Comparison of ENCODE assay signal across 8 cellular contexts in genomic region chr11:125902927-125903752, GRCh38. TPM values are rescaled to one million over a fixed set of nuclear protein-coding genes. Genes with fewer than 3 reads are reported as not detected.
DNase-seq lines count a peak whose midpoint lies in the region; ATAC-seq lines count a peak whose summit lies in the region.

PUS3 (minus strand) TSS chr11:125903206; CDS start chr11:125896284, 6,922 bp downstream.

- H3K27ac ChIP-seq in HUES48 (ENCODE audit: low read depth, low read length): peak within 1 kb of the TSS; percentile 13

- peak within 1 kb of the TSS; percentile 100 for H3K4me3 ChIP-seq in HUES48 (ENCODE audit: low read depth, low read length)
- H3K4me3 ChIP-seq in NT2/D1 (ENCODE audit: insufficient read length, low read depth): peak within 1 kb of the TSS; percentile 80

- peaks cover 21% of the 10 kb centered on the region for H3K27me3 ChIP-seq in HUES48 (ENCODE audit: control insufficient read depth, insufficient read depth, low read length)
- peaks cover 12% of the 10 kb centered on the region for H3K27me3 ChIP-seq in NT2/D1 (ENCODE audit: insufficient read depth, insufficient read length)

- in situ Hi-C loops in Caki2 (cut with HindIII; ENCODE audit: low pct_unique_long_range_greater_than_20kb, low sequenced_read_pairs): no loop called here
- in situ Hi-C loops in endometrial microvascular endothelial cells (cut with HindIII; ENCODE audit: inconsistent ontology term, low pct_unique_long_range_greater_than_20kb, low sequenced_read_pairs): no loop called here

- ATAC-seq in GM21390 (IDR thresholded peaks at IDR 0.05; ENCODE audit: unreplicated experiment): peak; percentile 97

- H3K36me3 ChIP-seq in HUES48 (ENCODE audit: control insufficient read depth, insufficient read depth, low read length) (peaks cover 21% of the 10 kb centered on the region), NT2/D1 (ENCODE audit: insufficient read depth, insufficient read length, low read length) (peaks cover 15% of the 10 kb centered on the region)

- peak within 1 kb of the TSS; percentile 58 for H3K9ac ChIP-seq in HUES48 (ENCODE audit: low read depth, low read length)
- peak within 1 kb of the TSS; percentile 87 for H3K9ac ChIP-seq in NT2/D1 (ENCODE audit: insufficient read length, low read depth)

- peak; percentile 41 for DNase-seq in Caki2 (ENCODE audit: low read depth)
- DNase-seq in NT2/D1 (ENCODE audit: low read depth, low spot score): peak; percentile 70
- DNase-seq in activated CD8-positive, alpha-beta memory T cell treated with anti-CD3 and anti-CD28 coated beads, Interleukin-2, amount 50 U/mL, for 1 hour (ENCODE audit: extremely low read depth): peak; percentile 64
- DNase-seq in mesenteric fat pad (ENCODE audit: low spot score): peak; percentile 97
- DNase-seq in stimulated activated CD8-positive, alpha-beta memory T cell treated with anti-CD3 and anti-CD28 coated beads, Interleukin-15, amount 100 ng/mL, for 24 hours (ENCODE audit: low read depth): peak; percentile 71

- H3K4me1 ChIP-seq in HUES48 (ENCODE audit: control insufficient read depth, insufficient read depth, low read length) (peaks cover 5% of the 10 kb centered on the region; the same call in 1 of the 2 replicates), NT2/D1 (ENCODE audit: insufficient read depth, insufficient read length) (no peaks in the 10 kb centered on the region)

- H3K9me3 ChIP-seq in HUES48 (ENCODE audit: control insufficient read depth, insufficient read depth, low read length) (no peaks in the 10 kb centered on the region), NT2/D1 (ENCODE audit: insufficient read depth, low read length) (peaks cover 6% of the 10 kb centered on the region; the same call in 1 of the 2 replicates)

RNA-seq across cellular contexts. Expression of gene PUS3, which starts in this region (rescaled TPM):
- total RNA-seq in Caki2 (2014; rRNA removed; shearing (Covaris generic); ENCODE audit: low replicate concordance): 1.5 and 7.1 TPM in 2 replicates
- total RNA-seq in endometrial microvascular endothelial cells (ENCODE audit: inconsistent ontology term): 10.1 TPM
- 12.1 TPM for total RNA-seq in mesenteric fat pad

Comparison
In these comparisons a context has a peak if more than half of its experiments do, and no peak if none do; other contexts are left out.
1. Peak in every context shown above with its lines: DNase-seq, ATAC-seq, H3K4me3 ChIP-seq and H3K27ac ChIP-seq.
2. DNase-seq: peak in every context shown above with its lines; median percentile 97 in mesenteric fat pad; 71 in stimulated activated CD8-positive, alpha-beta memory T cell treated with anti-CD3 and anti-CD28 coated beads, Interleukin-15, amount 100 ng/mL, for 24 hours; 70 in NT2/D1; 64 in activated CD8-positive, alpha-beta memory T cell treated with anti-CD3 and anti-CD28 coated beads, Interleukin-2, amount 50 U/mL, for 1 hour; 41 in Caki2.